2 cellular contexts compared by ENCODE assay signal in genomic region chr1:53180226-53180625, GRCh38.
TF ChIP-seq lines count a peak whose summit lies in the region.

No MANE protein-coding gene starts in this region.

TF ChIP-seq in SK-N-SH, 30 proteins besides CTCF, POLR2A, EP300 and RAD21:
- no peak for TF ChIP-seq IRF3 (IDR thresholded peaks at IDR 0.05; ENCODE audit: low read depth, low read length)

TF ChIP-seq in SK-N-SH treated with all-trans-retinoic acid at 6 μM for 48 hours, 23 proteins besides CTCF, POLR2A, EP300 and RAD21:
- no peak for TF ChIP-seq PATZ1 (CRISPR knock-in tag; IDR thresholded peaks at IDR 0.05; ENCODE audit: borderline replicate concordance)
- no peak for TF ChIP-seq ARNTL (CRISPR knock-in tag; IDR thresholded peaks at IDR 0.05; ENCODE audit: borderline replicate concordance, low read depth)
- TF ChIP-seq ESRRG (CRISPR knock-in tag; IDR thresholded peaks at IDR 0.05), result no peak
- no peak for TF ChIP-seq RARB (CRISPR knock-in tag; IDR thresholded peaks at IDR 0.05)
- TF ChIP-seq TCF4 (CRISPR knock-in tag; IDR thresholded peaks at IDR 0.05; ENCODE audit: borderline replicate concordance), result no peak
- no peak for TF ChIP-seq GLIS3 (CRISPR knock-in tag; IDR thresholded peaks at IDR 0.05)
- no peak for TF ChIP-seq CSDC2 (CRISPR knock-in tag; IDR thresholded peaks at IDR 0.05)
- TF ChIP-seq TOX (CRISPR knock-in tag; IDR thresholded peaks at IDR 0.05; ENCODE audit: borderline replicate concordance), result no peak
- TF ChIP-seq ZC3H10 (CRISPR knock-in tag; IDR thresholded peaks at IDR 0.05), result no peak
- TF ChIP-seq, protein P1, sequence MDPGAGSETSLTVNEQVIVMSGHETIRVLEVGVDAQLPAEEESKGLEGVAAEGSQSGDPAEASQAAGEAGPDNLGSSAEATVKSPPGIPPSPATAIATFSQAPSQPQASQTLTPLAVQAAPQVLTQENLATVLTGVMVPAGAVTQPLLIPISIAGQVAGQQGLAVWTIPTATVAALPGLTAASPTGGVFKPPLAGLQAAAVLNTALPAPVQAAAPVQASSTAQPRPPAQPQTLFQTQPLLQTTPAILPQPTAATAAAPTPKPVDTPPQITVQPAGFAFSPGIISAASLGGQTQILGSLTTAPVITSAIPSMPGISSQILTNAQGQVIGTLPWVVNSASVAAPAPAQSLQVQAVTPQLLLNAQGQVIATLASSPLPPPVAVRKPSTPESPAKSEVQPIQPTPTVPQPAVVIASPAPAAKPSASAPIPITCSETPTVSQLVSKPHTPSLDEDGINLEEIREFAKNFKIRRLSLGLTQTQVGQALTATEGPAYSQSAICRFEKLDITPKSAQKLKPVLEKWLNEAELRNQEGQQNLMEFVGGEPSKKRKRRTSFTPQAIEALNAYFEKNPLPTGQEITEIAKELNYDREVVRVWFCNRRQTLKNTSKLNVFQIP (CRISPR knock-in tag; IDR thresholded peaks at IDR 0.05; ENCODE audit: borderline replicate concordance, low read depth), result no peak
